ENCODE assay signal across 8 cellular contexts in genomic region chr21:34446946-34447345, GRCh38. TPM values are rescaled to one million over a fixed set of nuclear protein-coding genes. Genes with fewer than 3 reads are reported as not detected.
"Had no signal": no experiment of that assay in that cellular context is flagged by ENCODE, and none has a peak within 500 bp of the region (broad histone marks: within the 10 kb centered on the region; RNA-seq: fewer than 3 reads in every experiment).

No MANE protein-coding gene starts in this region.

RNA-seq across cellular contexts. Expression of gene SMIM34, which starts 23.2 kb away (rescaled TPM):
- total RNA-seq: LHCN-M2, MCF 10A, NCI-H460, OCI-LY7, PC-9, RPMI7951, SJCRH30, SK-MEL-5 had no signal
